ENCODE assay signal across 3 cellular contexts in genomic region chr4:153274967-153275366, GRCh38.
TF ChIP-seq lines count a peak whose summit lies in the region.

No MANE protein-coding gene starts in this region.

TF ChIP-seq in liver, 16 proteins besides CTCF, POLR2A, EP300 and RAD21:
- TF ChIP-seq ZBTB33 (IDR thresholded peaks at IDR 0.05) (no peak), HNF4G (IDR thresholded peaks at IDR 0.05) (peak; percentile 51), GABPA (IDR thresholded peaks at IDR 0.05 in 1 of 2, conservative IDR thresholded peaks at IDR 0.05 in 1 of 2) (no peak), FOXA2 (IDR thresholded peaks at IDR 0.05) (no peak), NR2F2 (IDR thresholded peaks at IDR 0.05) (no peak), MAX (IDR thresholded peaks at IDR 0.05) (no peak), FOXA1 (IDR thresholded peaks at IDR 0.05) (no peak), RXRA (IDR thresholded peaks at IDR 0.05) (peak in 1 of 2 donors; percentile 24), REST (IDR thresholded peaks at IDR 0.05) (no peak), TAF1 (conservative IDR thresholded peaks at IDR 0.05) (no peak), YY1 (IDR thresholded peaks at IDR 0.05) (no peak), SP1 (IDR thresholded peaks at IDR 0.05) (peak; percentile 46), HNF4A (conservative IDR thresholded peaks at IDR 0.05) (peak; percentile 85 to 87), EGR1 (IDR thresholded peaks at IDR 0.05; ENCODE audit: low read depth in 2 of 2) (no peak), ATF3 (IDR thresholded peaks at IDR 0.05) (no peak), JUND (IDR thresholded peaks at IDR 0.05) (no peak)
TF ChIP-seq in liver: peak in this region for 4.

TF ChIP-seq in HepG2, 621 proteins besides CTCF, POLR2A, EP300 and RAD21 (continues in another document):
- TF ChIP-seq DZIP1 (CRISPR knock-in tag; IDR thresholded peaks at IDR 0.05), result no peak
- TF ChIP-seq RERE (CRISPR knock-in tag; IDR thresholded peaks at IDR 0.05; ENCODE audit: low read depth), result no peak
- no peak for TF ChIP-seq TCF7L2 (IDR thresholded peaks at IDR 0.05; ENCODE audit: low read depth, low read length)
- TF ChIP-seq ZNF687 (CRISPR knock-in tag; IDR thresholded peaks at IDR 0.05), result no peak
- no peak for TF ChIP-seq BRD4 (CRISPR knock-in tag; IDR thresholded peaks at IDR 0.05)
- TF ChIP-seq KLF9 (CRISPR knock-in tag; IDR thresholded peaks at IDR 0.05; ENCODE audit: low read depth), result no peak
- no peak for TF ChIP-seq ZNF644 (CRISPR knock-in tag; IDR thresholded peaks at IDR 0.05; ENCODE audit: low read depth)
- no peak for TF ChIP-seq CERS6 (CRISPR knock-in tag; IDR thresholded peaks at IDR 0.05)

TF ChIP-seq in H1, 55 proteins besides CTCF, POLR2A, EP300 and RAD21:
- TF ChIP-seq SAP30 (IDR thresholded peaks at IDR 0.05; ENCODE audit: insufficient read depth, insufficient replicate concordance, low read length), result no peak
- no peak for TF ChIP-seq PHF8 (conservative IDR thresholded peaks at IDR 0.05; ENCODE audit: low read depth, low read length)
- no peak for TF ChIP-seq HDAC2 (IDR thresholded peaks at IDR 0.05; ENCODE audit: borderline replicate concordance in 1 of 2, low read depth in 2 of 2, low read length in 2 of 2)
- no peak for TF ChIP-seq SIN3A (conservative IDR thresholded peaks at IDR 0.05 in 1 of 2, IDR thresholded peaks at IDR 0.05 in 1 of 2; ENCODE audit: low read depth in 1 of 2, low read length in 2 of 2)
- no peak for TF ChIP-seq ZNF274 (IDR thresholded peaks at IDR 0.05; ENCODE audit: borderline replicate concordance, extremely low read depth, low read length)
- TF ChIP-seq MAFK (IDR thresholded peaks at IDR 0.05; ENCODE audit: low read depth, low read length), result no peak
- no peak for TF ChIP-seq TBP (IDR thresholded peaks at IDR 0.05; ENCODE audit: low read depth, low read length)
- TF ChIP-seq TCF12 (IDR thresholded peaks at IDR 0.05; ENCODE audit: low read depth, low read length), result no peak
- TF ChIP-seq KDM1A (IDR thresholded peaks at IDR 0.05; ENCODE audit: borderline replicate concordance, low read length), result no peak
- TF ChIP-seq SIX5 (IDR thresholded peaks at IDR 0.05; ENCODE audit: low read depth, low read length), result no peak
- no peak for TF ChIP-seq SP2 (IDR thresholded peaks at IDR 0.05; ENCODE audit: low read length)
- no peak for TF ChIP-seq CEBPB (IDR thresholded peaks at IDR 0.05; ENCODE audit: low read depth, low read length)
- no peak for TF ChIP-seq KDM5A (IDR thresholded peaks at IDR 0.05; ENCODE audit: low read length)
- TF ChIP-seq CBX8 (IDR thresholded peaks at IDR 0.05; ENCODE audit: borderline replicate concordance, low read depth, low read length), result no peak
